In the genomic region with DNA sequence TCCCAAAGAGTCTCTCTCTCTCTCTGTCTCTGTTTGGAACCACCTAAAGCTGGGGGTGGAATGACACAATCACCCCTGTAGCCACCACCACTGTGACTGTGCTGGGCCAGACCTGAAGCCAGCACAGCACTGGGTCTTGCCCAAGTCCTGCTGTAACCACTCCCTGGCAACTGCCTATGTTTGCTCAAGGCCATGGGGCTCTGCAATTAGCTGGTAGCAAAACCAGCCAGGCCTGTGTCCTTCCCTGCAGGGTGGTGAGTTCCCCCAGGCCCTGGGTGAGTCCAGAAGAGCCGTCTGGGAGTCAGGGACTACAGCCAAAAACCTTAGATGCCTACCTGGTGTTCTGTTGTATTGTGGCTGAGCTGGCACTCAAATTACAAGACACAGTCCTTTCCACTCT, we compare ENCODE assay signal across 15 cellular contexts. TPM values are rescaled to one million over a fixed set of nuclear protein-coding genes. Genes with fewer than 3 reads are reported as not detected.
DNase-seq lines count a peak whose midpoint lies in the region; ATAC-seq, FAIRE-seq and TF ChIP-seq lines count a peak whose summit lies in the region.
"Had no signal": no experiment of that assay in that cellular context is flagged by ENCODE, and none has a peak within 500 bp of the region (broad histone marks: within the 10 kb centered on the region; RNA-seq: fewer than 3 reads in every experiment).

No MANE protein-coding gene starts in this region.

- CTCF ChIA-PET in HepG2 (lab: Yijun Ruan, JAX; ENCODE audit: low intra/inter-chr PET ratio, low total read pairs) = no interaction called here

- DNase-seq in HepG2 (ENCODE audit: low spot score) (no peak), bronchial epithelial cell (ENCODE audit: low read depth) (peak; percentile 59), left lung (peak in 1 of 2 donors; percentile 80), ureter (ENCODE audit: low spot score) (peak; percentile 81), activated gamma-delta T cell (lab: John Stamatoyannopoulos, UW) (no peak)
- DNase-seq: AML-193; foreskin melanocyte; Karpas-422; NCI-H2107; Peyer's patch; stimulated activated CD8-positive, alpha-beta memory T cell treated with anti-CD3 and anti-CD28 coated beads, Interleukin-4, amount 100 ng/mL, for 48 hours; T-helper 9 cell had no signal

- H3K9ac ChIP-seq in liver (ENCODE audit: low read depth in 1 of 2, low read length in 2 of 2) (peak overlapping the region in 1 of 2 donors; percentile 31), HepG2 (ENCODE audit: insufficient read depth, low read depth, low read length) (no peak overlapping the region)

- H3K36me3 ChIP-seq in liver (ENCODE audit: control insufficient read depth in 4 of 4, insufficient read depth in 3 of 4, low read depth in 1 of 4, low read length in 3 of 4) = peaks cover 2 to 46% (median 36%) of the 10 kb centered on the region in 4 donors
- peaks cover 23 to 61% of the 10 kb centered on the region in 2 experiments for H3K36me3 ChIP-seq in HepG2 (replicated peaks in 1 of 2; ENCODE audit: control insufficient read depth in 1 of 2, insufficient read depth in 2 of 2, low read length in 2 of 2)
- peaks cover 7% of the 10 kb centered on the region for H3K36me3 ChIP-seq in bronchial epithelial cell (ENCODE audit: control insufficient read depth, insufficient read depth, low read length)
- H3K36me3 ChIP-seq in left lung = peaks cover 9 to 100% of the 10 kb centered on the region in 2 donors

- H3K27ac ChIP-seq in liver (ENCODE audit: low read depth in 1 of 2, low read length in 2 of 2) (peak overlapping the region; percentile 82 to 85), HepG2 (ENCODE audit: extremely low read length, insufficient read depth, low read length) (no peak overlapping the region), left lung (peak overlapping the region; percentile 7 to 38)
- H3K27ac ChIP-seq: Peyer's patch had no signal

- ATAC-seq in HepG2 = no peak
- ATAC-seq in left lung = peak; percentile 96
- no peak for ATAC-seq in HG02970 (IDR thresholded peaks at IDR 0.05; ENCODE audit: low FRiP score, unreplicated experiment)
- no peak for ATAC-seq in GM21737 (IDR thresholded peaks at IDR 0.05; ENCODE audit: unreplicated experiment)

- BruUV-seq in HepG2 (replicated peaks; lab: Mats Ljungman, UMichigan) = no TSS peak

- TF ChIP-seq EP300 in HepG2 (IDR thresholded peaks at IDR 0.05; ENCODE audit: low read depth in 2 of 2, low read length in 2 of 2) (no peak), HepG2 (CRISPR knock-in tag; IDR thresholded peaks at IDR 0.05; ENCODE audit: borderline replicate concordance) (no peak)

- TF ChIP-seq RAD21 in liver (IDR thresholded peaks at IDR 0.05) (peak; percentile 48 to 68), HepG2 (CRISPR knock-in tag; IDR thresholded peaks at IDR 0.05) (no peak)

- no peak for FAIRE-seq in HepG2 (lab: Jason Lieb, UNC)
- no peak for FAIRE-seq in bronchial epithelial cell (lab: Jason Lieb, UNC)

- no peak overlapping the region for H3K4me2 ChIP-seq in HepG2 (ENCODE audit: low read depth, low read length)

- no peak overlapping the region for H2AFZ ChIP-seq in HepG2 (ENCODE audit: low read length)

- H3K9me3 ChIP-seq in liver (ENCODE audit: control insufficient read depth in 4 of 4, low read length in 3 of 4) (no peaks in the 10 kb centered on the region), HepG2 (ENCODE audit: low read length) (no peaks in the 10 kb centered on the region), left lung (no peaks in the 10 kb centered on the region)
- H3K9me3 ChIP-seq: Peyer's patch had no signal

- H4K20me1 ChIP-seq in HepG2 (ENCODE audit: insufficient read depth, low read length) = no peaks in the 10 kb centered on the region

- H3K27me3 ChIP-seq in liver (ENCODE audit: control insufficient read depth in 4 of 4, insufficient read depth in 4 of 4, low read length in 3 of 4) (no peaks in the 10 kb centered on the region), HepG2 (ENCODE audit: control insufficient read depth in 1 of 2, insufficient read depth in 2 of 2, low read length in 2 of 2) (no peaks in the 10 kb centered on the region), bronchial epithelial cell (ENCODE audit: control insufficient read depth, insufficient read depth, low read length) (no peaks in the 10 kb centered on the region), left lung (no peaks in the 10 kb centered on the region)
- H3K27me3 ChIP-seq: Peyer's patch had no signal

- H3K4me1 ChIP-seq in liver (ENCODE audit: control insufficient read depth in 4 of 4, insufficient read depth in 4 of 4, low read length in 3 of 4) = peaks cover 0 to 26% (median 17%) of the 10 kb centered on the region in 4 donors
- H3K4me1 ChIP-seq in HepG2 (ENCODE audit: insufficient read depth, low read length) = no peaks in the 10 kb centered on the region
- peaks cover 0 to under 1% of the 10 kb centered on the region in 2 donors for H3K4me1 ChIP-seq in left lung
- H3K4me1 ChIP-seq: Peyer's patch had no signal

- no peaks in the 10 kb centered on the region for H3K79me2 ChIP-seq in HepG2 (ENCODE audit: insufficient read depth, low read length)

- intact Hi-C loops in HepG2 (cut with micrococcal nuclease; ENCODE audit: unreplicated experiment) (no loop called here), left lung (cut with DNase I) (loop anchor here in 1 of 2 donors (10.0 kb wide), 1 partner anchor 120 kb away; no protein-coding TSS in a partner anchor)

- WGBS in liver = 37% methylated on average over 1 of the region's 1 CpG
- WGBS in HepG2 (ENCODE audit: low lambda C conversion rate) = no CpG with 5 or more reads among the region's 1 CpG

- TF ChIP-seq POLR2A in HepG2 (IDR thresholded peaks at IDR 0.05; ENCODE audit: insufficient read depth in 1 of 2, low read depth in 2 of 2, low read length in 2 of 2) = no peak

- in situ Hi-C loops in HepG2 (cut with HindIII; ENCODE audit: extremely low pct_ligation_motif_present, low pct_unique_long_range_greater_than_20kb) = no loop called here

- TF ChIP-seq CTCF in liver (IDR thresholded peaks at IDR 0.05; ENCODE audit: low read depth, low read length, missing input control) (no peak), HepG2 (CRISPR knock-in tag; IDR thresholded peaks at IDR 0.05) (no peak), bronchial epithelial cell (IDR thresholded peaks at IDR 0.05; ENCODE audit: insufficient read depth, low read length, severe bottlenecking) (no peak), left lung (IDR thresholded peaks at IDR 0.05) (no peak)

- no peak overlapping the region for H3K4me3 ChIP-seq in liver (ENCODE audit: low read depth in 1 of 3, low read length in 3 of 3)
- H3K4me3 ChIP-seq in HepG2 (replicated peaks in 1 of 3; ENCODE audit: insufficient read depth in 1 of 3, low read depth in 2 of 3, low read length in 3 of 3) = no peak overlapping the region
- H3K4me3 ChIP-seq in bronchial epithelial cell (ENCODE audit: low read depth, low read length) = no peak overlapping the region
- H3K4me3 ChIP-seq in left lung = no peak overlapping the region
- H3K4me3 ChIP-seq: Peyer's patch had no signal

- POLR2A ChIA-PET in HepG2 (lab: Yijun Ruan, JAX) = no interaction called here

TF ChIP-seq in liver, 16 proteins besides CTCF, POLR2A, EP300 and RAD21 (continues in another document):
- TF ChIP-seq RXRA (IDR thresholded peaks at IDR 0.05) (peak; percentile 73 to 86), JUND (IDR thresholded peaks at IDR 0.05) (peak; percentile 37 to 63), EGR1 (IDR thresholded peaks at IDR 0.05; ENCODE audit: low read depth in 2 of 2) (no peak), NR2F2 (IDR thresholded peaks at IDR 0.05) (no peak), YY1 (IDR thresholded peaks at IDR 0.05) (peak; percentile 81), HNF4A (conservative IDR thresholded peaks at IDR 0.05) (peak; percentile 63 to 71), FOXA1 (IDR thresholded peaks at IDR 0.05) (peak; percentile 57), FOXA2 (IDR thresholded peaks at IDR 0.05) (peak; percentile 77), HNF4G (IDR thresholded peaks at IDR 0.05) (no peak)

TF ChIP-seq in HepG2, 621 proteins besides CTCF, POLR2A, EP300 and RAD21:
- TF ChIP-seq FOSL1 (CRISPR knock-in tag; IDR thresholded peaks at IDR 0.05; ENCODE audit: borderline replicate concordance) = no peak
TF ChIP-seq in HepG2: peak in this region for 0.

RNA-seq across cellular contexts. Expression of a gene that starts 50.8 kb away (rescaled TPM):
- total RNA-seq in liver (10 to 100 TPM; 26.1 to 58.1 TPM), HepG2 (2016; rRNA removed; fragmentation: Illumina TruSeq; extraction: Trizol) (16.6 and 36.3 TPM in 2 replicates), bronchial epithelial cell (7.0 and 8.4 TPM in 2 replicates), left lung (10 to 100 TPM; 74.9 to 77.0 TPM), ureter (141 TPM)
- polyA plus RNA-seq in liver (10 to 100 TPM; 17.9 to 23.6 TPM), HepG2 (2011; rRNA removed) (14.8 and 18.8 TPM in 2 replicates)
- 7.4 and 10.5 TPM in 2 replicates for total RNA-seq in HepG2 (2016; cell fraction: cytosol; rRNA removed; fragmentation: Illumina TruSeq; extraction: Trizol; ENCODE audit: low read depth)
- 19.2 and 33.7 TPM in 2 replicates for total RNA-seq in HepG2 (2016; cell fraction: insoluble cytoplasmic fraction; rRNA removed; fragmentation: Illumina TruSeq; extraction: Trizol)
- total RNA-seq in HepG2 (2016; cell fraction: membrane; rRNA removed; fragmentation: Illumina TruSeq; extraction: Trizol) = 13.9 and 17.2 TPM in 2 replicates
- total RNA-seq in HepG2 (2016; cell fraction: nucleus; rRNA removed; fragmentation: Illumina TruSeq; extraction: Trizol) = 41.0 and 53.4 TPM in 2 replicates
- polyA plus RNA-seq in HepG2 (2011; cell fraction: cytosol; rRNA removed) = 10.0 and 10.9 TPM in 2 replicates
- polyA plus RNA-seq in HepG2 (2011; cell fraction: nucleus; rRNA removed) = 69.0 and 79.9 TPM in 2 replicates
- 14.0 and 15.8 TPM in 2 replicates for polyA plus RNA-seq in HepG2 (2012)
- 7.4 and 8.4 TPM in 2 replicates for polyA plus RNA-seq in HepG2 (2016; cell fraction: cytosol; fragmentation: Illumina TruSeq; extraction: Trizol; ENCODE audit: low read depth)
- 12.6 and 15.7 TPM in 2 replicates for polyA plus RNA-seq in HepG2 (2016; cell fraction: insoluble cytoplasmic fraction; fragmentation: Illumina TruSeq; extraction: Trizol; ENCODE audit: low read depth)
- polyA plus RNA-seq in HepG2 (2016; cell fraction: membrane; fragmentation: Illumina TruSeq; extraction: Trizol; ENCODE audit: low read depth) = 11.4 and 11.6 TPM in 2 replicates
- polyA plus RNA-seq in HepG2 (2016; cell fraction: nucleus; fragmentation: Illumina TruSeq; extraction: Trizol; ENCODE audit: insufficient read depth, low read depth) = 45.5 and 47.0 TPM in 2 replicates
- 6.1 and 32.7 TPM in 2 replicates for polyA minus RNA-seq in HepG2 (2011; rRNA and poly(A)+ RNA removed; ENCODE audit: low replicate concordance)
- polyA minus RNA-seq in HepG2 (2011; cell fraction: cytosol; rRNA and poly(A)+ RNA removed) = 9.4 and 9.6 TPM in 2 replicates
- polyA minus RNA-seq in HepG2 (2011; cell fraction: nucleus; rRNA and poly(A)+ RNA removed) = 44.3 and 59.9 TPM in 2 replicates

Comparison
In these comparisons a context has a peak if more than half of its experiments do, and no peak if none do; other contexts are left out.
1. DNase-seq: peak in bronchial epithelial cell (single experiment) and ureter (single experiment); none in HepG2 (single experiment) and activated gamma-delta T cell (single experiment).